In the genomic region with DNA sequence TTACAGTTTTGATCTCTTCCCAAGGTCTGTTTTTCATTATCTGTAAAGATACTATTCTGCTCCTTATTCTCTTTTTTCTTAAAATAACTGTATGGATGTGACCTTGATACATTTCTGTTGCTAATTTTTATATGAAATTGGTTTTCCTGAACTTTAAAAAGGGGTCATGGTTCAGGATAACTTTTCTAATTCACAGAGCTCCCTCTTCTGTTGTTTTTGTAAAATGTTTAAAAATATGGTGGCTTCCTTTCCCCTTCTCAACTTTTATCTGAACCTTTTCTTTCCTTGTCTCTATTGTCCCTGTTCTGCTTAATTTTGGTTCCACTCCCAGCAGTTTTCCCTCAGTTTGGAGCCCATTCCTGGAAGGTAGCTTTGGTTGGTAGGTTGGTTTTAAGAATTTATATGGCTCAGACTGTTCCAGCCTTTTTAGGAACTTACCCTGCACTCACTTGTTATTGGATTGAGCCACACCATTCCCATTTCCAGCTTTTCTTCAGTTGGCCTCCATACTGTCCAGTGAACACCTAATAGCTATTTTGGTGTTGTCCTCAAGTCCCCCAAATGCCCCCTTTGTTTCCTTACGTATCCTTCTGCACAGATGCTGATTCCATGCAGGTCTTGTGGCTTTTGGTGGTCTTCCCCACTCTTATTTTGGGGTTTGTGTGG, we compare ENCODE assay signal across 15 cellular contexts.
A peak's percentile ranks its signal among the peaks of the same experiment; 100 is the strongest.
DNase-seq lines count a peak whose midpoint lies in the region; ATAC-seq, FAIRE-seq and TF ChIP-seq lines count a peak whose summit lies in the region.
"Had no signal": no experiment of that assay in that cellular context is flagged by ENCODE, and none has a peak within 500 bp of the region (broad histone marks: within the 10 kb centered on the region; RNA-seq: fewer than 3 reads in every experiment).

No MANE protein-coding gene starts in this region.

- H3K9me3 Mint-ChIP-seq in activated CD4-positive, alpha-beta T cell treated with anti-CD3 and anti-CD28 coated beads, Interleukin-2, amount 10 ng/mL, durations not matched to agents 7 days and 5 days, result no peaks in the 10 kb centered on the region
- H3K9me3 Mint-ChIP-seq: CD4-positive, CD25-positive, alpha-beta regulatory T cell; IgD-negative memory B cell had no signal

- peaks cover 4 to 43% (median 32%) of the 10 kb centered on the region in 9 donors for H3K4me1 ChIP-seq in heart right ventricle
- peaks cover 0 to 5% of the 10 kb centered on the region in 2 donors for H3K4me1 ChIP-seq in uterus

- H3K27ac ChIP-seq in heart right ventricle (no peak overlapping the region), RWPE1 (no peak overlapping the region), uterus (peak overlapping the region; percentile 29 to 65)

- H3K4me1 Mint-ChIP-seq in activated CD4-positive, alpha-beta T cell treated with anti-CD3 and anti-CD28 coated beads, Interleukin-2, amount 10 ng/mL, durations not matched to agents 7 days and 5 days, result peaks cover 3% of the 10 kb centered on the region

- no peak overlapping the region for H3K27ac Mint-ChIP-seq in activated CD4-positive, alpha-beta T cell treated with anti-CD3 and anti-CD28 coated beads, Interleukin-2, amount 10 ng/mL, durations not matched to agents 7 days and 5 days

- peaks cover 0 to 4% (median 0%) of the 10 kb centered on the region in 9 donors for H3K36me3 ChIP-seq in heart right ventricle
- no peaks in the 10 kb centered on the region for H3K36me3 ChIP-seq in uterus

- CTCF ChIA-PET in RWPE1 (lab: Yijun Ruan, JAX), result no interaction called here
- CTCF ChIA-PET in activated CD4-positive, alpha-beta T cell treated with anti-CD3 and anti-CD28 coated beads, Interleukin-2, amount 10 ng/mL, durations not matched to agents 7 days and 5 days (lab: Charles Lee), result interaction anchor here (0.6 to 1.0 kb wide), 4 partner anchors 12 to 622 kb away, joined by 3 to 4 read pairs (median 4); no protein-coding TSS in a partner anchor

- POLR2A ChIA-PET in RWPE1 (lab: Yijun Ruan, JAX; ENCODE audit: low non-redundant PET), result no interaction called here
- POLR2A ChIA-PET in activated CD4-positive, alpha-beta T cell treated with anti-CD3 and anti-CD28 coated beads, Interleukin-2, amount 10 ng/mL, durations not matched to agents 7 days and 5 days (lab: Charles Lee), result interaction anchor here (0.6 kb wide), 1 partner anchor 270 kb away, joined by 3 read pairs; a partner anchor contains a TSS

- peak; percentile 76 for FAIRE-seq in frontal cortex (lab: Jason Lieb, UNC)

- no peak overlapping the region for H3K4me3 ChIP-seq in heart right ventricle
- no peak overlapping the region for H3K4me3 ChIP-seq in uterus

- intact Hi-C loops in heart right ventricle (cut with DNase I) (loop anchor here in 8 of 10 donors (5.0 to 10.0 kb wide), 5 partner anchors 52 to 182 kb away; a partner anchor contains a TSS), cardiac septum (cut with DNase I) (loop anchor here (5.0 kb wide), 1 partner anchor 179 kb away; no protein-coding TSS in a partner anchor), uterus (cut with DNase I; ENCODE audit: low total_unique reads) (no loop called here)

- no peak for TF ChIP-seq POLR2A in uterus (IDR thresholded peaks at IDR 0.05)

- no peak overlapping the region for H3K4me3 Mint-ChIP-seq in activated CD4-positive, alpha-beta T cell treated with anti-CD3 and anti-CD28 coated beads, Interleukin-2, amount 10 ng/mL, durations not matched to agents 7 days and 5 days

- H3K27me3 Mint-ChIP-seq in activated CD4-positive, alpha-beta T cell treated with anti-CD3 and anti-CD28 coated beads, Interleukin-2, amount 10 ng/mL, durations not matched to agents 7 days and 5 days, result no peaks in the 10 kb centered on the region
- H3K27me3 Mint-ChIP-seq: CD4-positive, CD25-positive, alpha-beta regulatory T cell; IgD-negative memory B cell had no signal

- H3K36me3 Mint-ChIP-seq in activated CD4-positive, alpha-beta T cell treated with anti-CD3 and anti-CD28 coated beads, Interleukin-2, amount 10 ng/mL, durations not matched to agents 7 days and 5 days (ENCODE audit: low read depth), result peaks cover 2% of the 10 kb centered on the region

- ATAC-seq in heart right ventricle, result no peak

- 83 to 84% methylated on average over 1 of the region's 1 CpG for WGBS in heart right ventricle, 2 donors

- H3K27me3 ChIP-seq in heart right ventricle, result no peaks in the 10 kb centered on the region
- H3K27me3 ChIP-seq in uterus, result no peaks in the 10 kb centered on the region

- TF ChIP-seq CTCF in heart right ventricle (IDR thresholded peaks at IDR 0.05), result peak in 6 of 9 donors; percentile 16 to 59 (median 46)
- TF ChIP-seq CTCF in RWPE1 (conservative IDR thresholded peaks at IDR 0.05; ENCODE audit: low read depth), result peak; percentile 35
- TF ChIP-seq CTCF in uterus (IDR thresholded peaks at IDR 0.05), result peak in 2 of 4 experiments; percentile 24 to 29

- no peaks in the 10 kb centered on the region for H3K9me3 ChIP-seq in heart right ventricle
- no peaks in the 10 kb centered on the region for H3K9me3 ChIP-seq in uterus

- DNase-seq in heart right ventricle (no peak), cardiac septum (ENCODE audit: low spot score) (no peak), RWPE1 (ENCODE audit: low spot score) (no peak), frontal cortex (ENCODE audit: low spot score in 2 of 2) (no peak), uterus (no peak), cerebellum (ENCODE audit: low spot score) (no peak), OCI-M2 (lab: John Stamatoyannopoulos, UW; ENCODE audit: unreplicated experiment) (no peak)
- no peak for DNase-seq in activated CD4-positive, alpha-beta T cell treated with anti-CD3 and anti-CD28 coated beads, Interleukin-2, amount 10 ng/mL, durations not matched to agents 7 days and 5 days
- DNase-seq: foreskin melanocyte; midbrain; NCI-H526; stimulated activated naive CD4-positive, alpha-beta T cell treated with Interleukin-2 at 50 U/mL for 16 hours; T-helper 1 cell had no signal

Comparison
In these comparisons a context has a peak if more than half of its experiments do, and no peak if none do; other contexts are left out.
1. H3K27ac ChIP-seq: peak in uterus (2 of 2); none in heart right ventricle (0 of 10) and RWPE1 (single experiment).